ENCODE assay signal across 13 cellular contexts in the genomic region with DNA sequence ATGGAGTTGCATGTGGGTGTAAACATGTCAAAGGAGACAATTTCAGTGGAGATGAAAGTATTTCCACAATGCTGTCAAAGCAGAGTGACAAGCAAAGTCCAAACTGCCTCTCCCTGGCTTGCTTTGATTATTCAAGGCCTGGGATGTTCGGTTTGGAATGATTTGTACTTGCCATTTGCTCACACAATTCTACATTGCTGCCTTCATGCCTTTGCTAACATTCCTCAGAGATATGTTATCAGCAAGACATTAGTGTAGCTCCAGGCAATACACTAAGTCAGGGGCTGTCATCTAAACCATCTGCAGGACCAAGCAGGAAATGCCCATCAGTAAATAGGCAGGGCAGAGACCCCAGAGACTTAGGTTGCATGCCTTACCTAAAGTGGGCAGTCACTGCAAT.
DNase-seq lines count a peak whose midpoint lies in the region; ATAC-seq and TF ChIP-seq lines count a peak whose summit lies in the region.
"Had no signal": no experiment of that assay in that cellular context is flagged by ENCODE, and none has a peak within 500 bp of the region (broad histone marks: within the 10 kb centered on the region; RNA-seq: fewer than 3 reads in every experiment).

No MANE protein-coding gene starts in this region.

- no peak for TF ChIP-seq POLR2A in vagina (IDR thresholded peaks at IDR 0.05)

- peaks cover 10% of the 10 kb centered on the region for H3K4me1 ChIP-seq in adipocyte (ENCODE audit: control insufficient read depth, insufficient read depth, low read length)
- H3K4me1 ChIP-seq in mesodermal cell (ENCODE audit: control insufficient read depth, insufficient read depth, low read length, poor library complexity, severe bottlenecking), result peaks cover 27% of the 10 kb centered on the region
- peaks cover 39% of the 10 kb centered on the region for H3K4me1 ChIP-seq in vagina
- H3K4me1 ChIP-seq: BLaER1 had no signal

- no peaks in the 10 kb centered on the region for H3K36me3 ChIP-seq in adipocyte (ENCODE audit: control insufficient read depth, insufficient read depth, low read length, severe bottlenecking)
- H3K36me3 ChIP-seq in mesodermal cell (ENCODE audit: control insufficient read depth, insufficient read depth, low read length), result no peaks in the 10 kb centered on the region
- no peaks in the 10 kb centered on the region for H3K36me3 ChIP-seq in vagina
- H3K36me3 ChIP-seq: BLaER1 had no signal

- H3K9ac ChIP-seq in adipocyte (ENCODE audit: low read length), result no peak overlapping the region
- H3K9ac ChIP-seq: BLaER1, GM23248 had no signal

- H3K27ac ChIP-seq in mesodermal cell (ENCODE audit: low read depth, low read length, severe bottlenecking) (peak overlapping the region; percentile 72), vagina (peak overlapping the region; percentile 37)
- H3K27ac ChIP-seq: BLaER1, GM23248 had no signal

- H3K9me3 ChIP-seq in adipocyte (ENCODE audit: control insufficient read depth, low read length) (no peaks in the 10 kb centered on the region), mesodermal cell (ENCODE audit: control insufficient read depth, low read length) (no peaks in the 10 kb centered on the region), vagina (no peaks in the 10 kb centered on the region)
- H3K9me3 ChIP-seq: BLaER1 had no signal

- no peaks in the 10 kb centered on the region for H3K9me3 Mint-ChIP-seq in stimulated activated naive CD8-positive, alpha-beta T cell treated with anti-CD3 and anti-CD28 coated beads, Interleukin-15, amount 100 ng/mL, for 72 hours
- H3K9me3 Mint-ChIP-seq: CD8-positive, alpha-beta memory T cell had no signal

- TF ChIP-seq CTCF in vagina (IDR thresholded peaks at IDR 0.05), result no peak

- H3K27me3 Mint-ChIP-seq in stimulated activated naive CD8-positive, alpha-beta T cell treated with anti-CD3 and anti-CD28 coated beads, Interleukin-15, amount 100 ng/mL, for 72 hours, result no peaks in the 10 kb centered on the region

- H3K27me3 ChIP-seq in adipocyte (replicated peaks; ENCODE audit: control insufficient read depth, insufficient read depth, low read length), result peaks cover 7% of the 10 kb centered on the region
- H3K27me3 ChIP-seq in vagina, result no peaks in the 10 kb centered on the region
- H3K27me3 ChIP-seq: BLaER1 had no signal

- peaks cover 11% of the 10 kb centered on the region for H3K4me1 Mint-ChIP-seq in stimulated activated naive CD8-positive, alpha-beta T cell treated with anti-CD3 and anti-CD28 coated beads, Interleukin-15, amount 100 ng/mL, for 72 hours

- no peak overlapping the region for H3K4me3 Mint-ChIP-seq in stimulated activated naive CD8-positive, alpha-beta T cell treated with anti-CD3 and anti-CD28 coated beads, Interleukin-15, amount 100 ng/mL, for 72 hours
- H3K4me3 Mint-ChIP-seq: CD8-positive, alpha-beta memory T cell had no signal

- DNase-seq in EH (ENCODE audit: low read depth) (peak; percentile 34), adipocyte (ENCODE audit: low read depth) (peak; percentile 36), vagina (ENCODE audit: extremely low spot score in 2 of 2) (no peak), DMS79 (lab: John Stamatoyannopoulos, UW) (no peak), kidney tubule cell (ENCODE audit: low spot score) (no peak)
- DNase-seq in stimulated activated naive CD8-positive, alpha-beta T cell treated with anti-CD3 and anti-CD28 coated beads, Interleukin-15, amount 100 ng/mL, for 72 hours, result no peak
- DNase-seq: 8988T; AML-193; CD8-positive, alpha-beta memory T cell; GM23248 had no signal

- no peak overlapping the region for H3K27ac Mint-ChIP-seq in stimulated activated naive CD8-positive, alpha-beta T cell treated with anti-CD3 and anti-CD28 coated beads, Interleukin-15, amount 100 ng/mL, for 72 hours
- H3K27ac Mint-ChIP-seq: CD8-positive, alpha-beta memory T cell had no signal

- ATAC-seq in stimulated activated naive CD8-positive, alpha-beta T cell treated with anti-CD3 and anti-CD28 coated beads, Interleukin-15, amount 100 ng/mL, for 72 hours, result no peak
- ATAC-seq: HCT116 had no signal

- intact Hi-C loops in vagina (cut with DNase I), result no loop called here

- WGBS in mesodermal cell (ENCODE audit: insufficient coverage in 2 of 2), 2 experiments, result 67% methylated on average over 1 of the region's 1 CpG; no CpG with 5 or more reads in 1 of the 2 experiments

- no peak overlapping the region for H3K4me3 ChIP-seq in adipocyte (ENCODE audit: low read length)
- no peak overlapping the region for H3K4me3 ChIP-seq in mesodermal cell (ENCODE audit: extremely low read depth, insufficient read depth, low read length, poor library complexity, severe bottlenecking)
- H3K4me3 ChIP-seq in vagina, result no peak overlapping the region
- H3K4me3 ChIP-seq: BLaER1, GM23248 had no signal

Comparison
In these comparisons a context has a peak if more than half of its experiments do, and no peak if none do; other contexts are left out.
1. DNase-seq: peak in EH (single experiment) and adipocyte (single experiment); none in vagina (0 of 2), stimulated activated naive CD8-positive, alpha-beta T cell treated with anti-CD3 and anti-CD28 coated beads, Interleukin-15, amount 100 ng/mL, for 72 hours (0 of 2), DMS79 (single experiment) and kidney tubule cell (single experiment).